8 cellular contexts compared by ENCODE assay signal in genomic region chr6:157323114-157323923, GRCh38. TPM values are rescaled to one million over a fixed set of nuclear protein-coding genes. Genes with fewer than 3 reads are reported as not detected.
DNase-seq lines count a peak whose midpoint lies in the region; TF ChIP-seq lines count a peak whose summit lies in the region.

TSS of gene TMEM242 (minus strand) at chr6:157323519. CDS start at chr6:157323499, 20 bp downstream.

- no peaks in the 10 kb centered on the region for H3K9me3 Mint-ChIP-seq in activated T-helper 2 cell treated with anti-CD3 and anti-CD28 coated beads, Interferon-gamma antibody, Interleukin-2, Interleukin-4, amounts not matched to agents 10 μg/mL and 5 μg/mL and 100 μg/mL, durations not matched to agents 14 hours and 24 hours and 36 hours

- TF ChIP-seq POLR2A in ovary (IDR thresholded peaks at IDR 0.05) (peak; percentile 69), tibial nerve (IDR thresholded peaks at IDR 0.05) (peak; percentile 69 to 71)

- no peaks in the 10 kb centered on the region for H4K20me1 ChIP-seq in MM.1S (ENCODE audit: insufficient read depth, low read length)

- TF ChIP-seq CTCF in MM.1S (IDR thresholded peaks at IDR 0.05; ENCODE audit: low read length) (no peak), ovary (IDR thresholded peaks at IDR 0.05) (peak in 2 of 3 donors; percentile 46 to 47), tibial nerve (IDR thresholded peaks at IDR 0.05) (peak; percentile 17 to 64 (median 36))

- H3K27me3 Mint-ChIP-seq in activated T-helper 2 cell treated with anti-CD3 and anti-CD28 coated beads, Interferon-gamma antibody, Interleukin-2, Interleukin-4, amounts not matched to agents 10 μg/mL and 5 μg/mL and 100 μg/mL, durations not matched to agents 14 hours and 24 hours and 36 hours (ENCODE audit: low read depth), result peaks cover 12% of the 10 kb centered on the region

- no peaks in the 10 kb centered on the region for H3K4me1 ChIP-seq in ES-I3 (ENCODE audit: insufficient read depth, low read length)
- H3K4me1 ChIP-seq in MM.1S (ENCODE audit: low read length), result peaks cover 9% of the 10 kb centered on the region
- no peaks in the 10 kb centered on the region for H3K4me1 ChIP-seq in ovary (ENCODE audit: insufficient read depth)
- H3K4me1 ChIP-seq in tibial nerve, result peaks cover 0 to 23% (median 11%) of the 10 kb centered on the region in 4 donors

- intact Hi-C loops in activated T-helper 2 cell treated with anti-CD3 and anti-CD28 coated beads, Interferon-gamma antibody, Interleukin-2, Interleukin-4, amounts not matched to agents 10 μg/mL and 5 μg/mL and 100 μg/mL, durations not matched to agents 14 hours and 24 hours and 36 hours (cut with micrococcal nuclease), result loop anchor here (1.0 kb wide), 1 partner anchor 57 kb away; no protein-coding TSS in a partner anchor
- intact Hi-C loops in ovary (cut with DNase I), result loop anchor here in 1 of 4 donors (5.0 kb wide), 1 partner anchor 344 kb away; no protein-coding TSS in a partner anchor

- no peaks in the 10 kb centered on the region; the same call in 1 of the 2 replicates for H3K27me3 ChIP-seq in H7 (ENCODE audit: control insufficient read depth, insufficient read depth, low read length)
- 0 out of 2 replicates have a peak, but pooled peaks cover 6% of the 10 kb centered on the region for H3K27me3 ChIP-seq in MM.1S (replicated peaks; ENCODE audit: insufficient read depth, low read length)
- no peaks in the 10 kb centered on the region for H3K27me3 ChIP-seq in ovary
- no peaks in the 10 kb centered on the region for H3K27me3 ChIP-seq in tibial nerve

- DNase-seq in H7 (peak; percentile 92), MM.1S (peak; percentile 76), germinal center (ENCODE audit: low spot score) (peak; percentile 84), ovary (peak; percentile 85 to 95 (median 89)), tibial nerve (ENCODE audit: low spot score in 2 of 2) (peak; percentile 82 to 88), SHP77 (lab: John Stamatoyannopoulos, UW) (no peak)
- DNase-seq in activated T-helper 2 cell treated with anti-CD3 and anti-CD28 coated beads, Interferon-gamma antibody, Interleukin-2, Interleukin-4, amounts not matched to agents 10 μg/mL and 5 μg/mL and 100 μg/mL, durations not matched to agents 14 hours and 24 hours and 36 hours (ENCODE audit: low spot score), result peak; percentile 86

- peak within 1 kb of the TSS; percentile 94 for H3K4me3 ChIP-seq in H7 (ENCODE audit: insufficient read depth, low read depth, low read length)
- H3K4me3 ChIP-seq in MM.1S (ENCODE audit: low read length), result peak within 1 kb of the TSS; percentile 72
- peak within 1 kb of the TSS; percentile 59 for H3K4me3 ChIP-seq in ovary
- H3K4me3 ChIP-seq in tibial nerve, result peak within 1 kb of the TSS; percentile 69 to 91 (median 74)

- peak within 1 kb of the TSS; percentile 85 for H3K4me2 ChIP-seq in MM.1S (ENCODE audit: low read depth, low read length)

- WGBS in ovary, 3 donors, result 0 to 1% (median 0%) methylated on average over 41 to 50 of the region's 50 CpGs
- WGBS in tibial nerve, 2 donors, result 0% methylated on average over 35 to 47 of the region's 50 CpGs

- H3K4me3 Mint-ChIP-seq in activated T-helper 2 cell treated with anti-CD3 and anti-CD28 coated beads, Interferon-gamma antibody, Interleukin-2, Interleukin-4, amounts not matched to agents 10 μg/mL and 5 μg/mL and 100 μg/mL, durations not matched to agents 14 hours and 24 hours and 36 hours (ENCODE audit: low read depth), result peak within 1 kb of the TSS; percentile 93

- H3K9me3 ChIP-seq in ES-I3 (ENCODE audit: control insufficient read depth, insufficient read depth, low read length) (no peaks in the 10 kb centered on the region), MM.1S (replicated peaks; ENCODE audit: insufficient read depth, low read length) (no peaks in the 10 kb centered on the region), ovary (no peaks in the 10 kb centered on the region), tibial nerve (no peaks in the 10 kb centered on the region)

- H3K79me2 ChIP-seq in MM.1S (ENCODE audit: low read length), result peaks cover 4% of the 10 kb centered on the region

- H2AFZ ChIP-seq in MM.1S (ENCODE audit: low read length), result peak within 1 kb of the TSS; percentile 75

- no peaks in the 10 kb centered on the region for H3K9me2 ChIP-seq in MM.1S (replicated peaks; ENCODE audit: insufficient read depth, low read length)

- H3K27ac ChIP-seq in MM.1S (ENCODE audit: low read length) (peak within 1 kb of the TSS; percentile 48; the same call in 1 of the 2 replicates), ovary (peak within 1 kb of the TSS; percentile 69 to 91), tibial nerve (peak within 1 kb of the TSS; percentile 85 to 95 (median 90))

- H3K9ac ChIP-seq in ES-I3 (ENCODE audit: low read depth, low read length) (peak within 1 kb of the TSS; percentile 92), MM.1S (ENCODE audit: low read length) (peak within 1 kb of the TSS; percentile 68)

- peaks cover 32% of the 10 kb centered on the region for H3K4me1 Mint-ChIP-seq in activated T-helper 2 cell treated with anti-CD3 and anti-CD28 coated beads, Interferon-gamma antibody, Interleukin-2, Interleukin-4, amounts not matched to agents 10 μg/mL and 5 μg/mL and 100 μg/mL, durations not matched to agents 14 hours and 24 hours and 36 hours (ENCODE audit: low read depth)

- peaks cover 6% of the 10 kb centered on the region; the same call in 1 of the 2 replicates for H3F3A ChIP-seq in MM.1S (ENCODE audit: insufficient read depth, low read length)

- peaks cover 2% of the 10 kb centered on the region; the same call in 1 of the 2 replicates for H3K36me3 ChIP-seq in ES-I3 (ENCODE audit: insufficient read depth, low read length)
- peaks cover 2% of the 10 kb centered on the region for H3K36me3 ChIP-seq in H7 (replicated peaks; ENCODE audit: control insufficient read depth, insufficient read depth, low read length)
- no peaks in the 10 kb centered on the region for H3K36me3 ChIP-seq in MM.1S (replicated peaks; ENCODE audit: insufficient read depth, low read length)
- no peaks in the 10 kb centered on the region for H3K36me3 ChIP-seq in ovary
- H3K36me3 ChIP-seq in tibial nerve, result peaks cover 0 to 11% (median 2%) of the 10 kb centered on the region in 3 donors

- no peak for TF ChIP-seq EP300 in ovary (IDR thresholded peaks at IDR 0.05)
- peak; percentile 33 to 95 for TF ChIP-seq EP300 in tibial nerve (IDR thresholded peaks at IDR 0.05)

- H3K36me3 Mint-ChIP-seq in activated T-helper 2 cell treated with anti-CD3 and anti-CD28 coated beads, Interferon-gamma antibody, Interleukin-2, Interleukin-4, amounts not matched to agents 10 μg/mL and 5 μg/mL and 100 μg/mL, durations not matched to agents 14 hours and 24 hours and 36 hours (ENCODE audit: low read depth), result peaks cover 13% of the 10 kb centered on the region

- H3K27ac Mint-ChIP-seq in activated T-helper 2 cell treated with anti-CD3 and anti-CD28 coated beads, Interferon-gamma antibody, Interleukin-2, Interleukin-4, amounts not matched to agents 10 μg/mL and 5 μg/mL and 100 μg/mL, durations not matched to agents 14 hours and 24 hours and 36 hours, result peak within 1 kb of the TSS; percentile 80

RNA-seq across cellular contexts. Expression of gene TMEM242, which starts in this region (rescaled TPM):
- total RNA-seq in H7 (2014; rRNA removed; shearing (Covaris generic)), result 4.6 and 6.5 TPM in 2 replicates
- total RNA-seq in activated T-helper 2 cell treated with anti-CD3 and anti-CD28 coated beads, Interferon-gamma antibody, Interleukin-2, Interleukin-4, amounts not matched to agents 10 μg/mL and 5 μg/mL and 100 μg/mL, durations not matched to agents 14 hours and 24 hours and 36 hours, result 11.8 and 11.9 TPM in 2 replicates
- total RNA-seq in ovary (10 to 100 TPM in 4 of 7 donors, 1 to 10 TPM in 3; 5.5 to 12.1 (median 10.1) TPM), tibial nerve (1 to 10 TPM; 4.9 to 8.2 (median 7.0) TPM)
- 10 to 100 TPM in 1 of 2 donors, 1 to 10 TPM in 1; 7.4 to 11.1 TPM for polyA plus RNA-seq in ovary

Comparison
In these comparisons a context has a peak if more than half of its experiments do, and no peak if none do; other contexts are left out.
1. DNase-seq: peak in H7 (single experiment), MM.1S (single experiment), activated T-helper 2 cell treated with anti-CD3 and anti-CD28 coated beads, Interferon-gamma antibody, Interleukin-2, Interleukin-4, amounts not matched to agents 10 μg/mL and 5 μg/mL and 100 μg/mL, durations not matched to agents 14 hours and 24 hours and 36 hours (single experiment), germinal center (single experiment), ovary (5 of 5) and tibial nerve (2 of 2); none in SHP77 (0 of 2).
2. Peak in every context shown above with its lines, with median percentiles within 50 percentile points of each other: H3K4me3 ChIP-seq and H3K27ac ChIP-seq.